In genomic region chr5:10376530-10376929, GRCh38 we compare ENCODE assay signal across 1 cellular context.
TF ChIP-seq lines count a peak whose summit lies in the region.

No MANE protein-coding gene starts in this region.

TF ChIP-seq in H1, 55 proteins besides CTCF, POLR2A, EP300 and RAD21 (continued from another document):
- TF ChIP-seq CHD7 (IDR thresholded peaks at IDR 0.05; ENCODE audit: insufficient replicate concordance, low read length), result no peak
- TF ChIP-seq RXRA (IDR thresholded peaks at IDR 0.05; ENCODE audit: insufficient read depth, low read depth, low read length), result no peak
- TF ChIP-seq CREB1 (IDR thresholded peaks at IDR 0.05), result no peak
- TF ChIP-seq HDAC2 (IDR thresholded peaks at IDR 0.05; ENCODE audit: borderline replicate concordance in 1 of 2, low read depth in 2 of 2, low read length in 2 of 2), result no peak
- no peak for TF ChIP-seq TAF7 (optimal IDR thresholded peaks at IDR 0.05; ENCODE audit: borderline replicate concordance, low read depth, low read length)
- TF ChIP-seq CBX5 (IDR thresholded peaks at IDR 0.05; ENCODE audit: low read depth, low read length), result no peak
- TF ChIP-seq JUND (IDR thresholded peaks at IDR 0.05; ENCODE audit: low read length), result no peak
